Comparison of ENCODE assay signal across 27 cellular contexts in genomic region chr16:79717324-79717848, GRCh38.
A peak's percentile ranks its signal among the peaks of the same experiment; 100 is the strongest.
DNase-seq lines count a peak whose midpoint lies in the region; FAIRE-seq and TF ChIP-seq lines count a peak whose summit lies in the region.
"Had no signal": no experiment of that assay in that cellular context is flagged by ENCODE, and none has a peak within 500 bp of the region (broad histone marks: within the 10 kb centered on the region; RNA-seq: fewer than 3 reads in every experiment).

No MANE protein-coding gene starts in this region.

- intact Hi-C loops in vagina (cut with DNase I), result no loop called here

- H3K27ac ChIP-seq in coronary artery, result peak overlapping the region; percentile 56 to 69
- peak overlapping the region; percentile 41 for H3K27ac ChIP-seq in vagina
- H3K27ac ChIP-seq: foreskin keratinocyte, HL-60, right atrium auricular region had no signal

- H3K36me3 Mint-ChIP-seq in activated naive CD4-positive, alpha-beta T cell treated with anti-CD3 and anti-CD28 coated beads, Interleukin-2, amount 10 ng/mL, durations not matched to agents 7 days and 5 days, result no peaks in the 10 kb centered on the region
- H3K36me3 Mint-ChIP-seq in neural crest cell (ENCODE audit: low read depth), result peaks cover 2% of the 10 kb centered on the region

- no peaks in the 10 kb centered on the region for H3K27me3 ChIP-seq in vagina
- H3K27me3 ChIP-seq: MG63, right atrium auricular region, upper lobe of left lung had no signal

- no peak for TF ChIP-seq POLR2A in vagina (IDR thresholded peaks at IDR 0.05)

- no peak for FAIRE-seq in frontal cortex (lab: Jason Lieb, UNC)
- FAIRE-seq: A204.1, astrocyte had no signal

- TF ChIP-seq CTCF in coronary artery (IDR thresholded peaks at IDR 0.05) (no peak), neural crest cell (conservative IDR thresholded peaks at IDR 0.05) (no peak), vagina (IDR thresholded peaks at IDR 0.05) (no peak)

- CTCF ChIA-PET in activated naive CD4-positive, alpha-beta T cell treated with anti-CD3 and anti-CD28 coated beads, Interleukin-2, amount 10 ng/mL, durations not matched to agents 7 days and 5 days (lab: Charles Lee), result no interaction called here

- peaks cover 3% of the 10 kb centered on the region for H3K9me3 Mint-ChIP-seq in activated naive CD4-positive, alpha-beta T cell treated with anti-CD3 and anti-CD28 coated beads, Interleukin-2, amount 10 ng/mL, durations not matched to agents 7 days and 5 days
- H3K9me3 Mint-ChIP-seq in neural crest cell, result peaks cover 11% of the 10 kb centered on the region
- H3K9me3 Mint-ChIP-seq: activated B cell treated with CpG ODN at 0.5 μM for 24 hours; activated CD8-positive, alpha-beta T cell treated with anti-CD3 and anti-CD28 coated beads for 36 hours; activated naive CD4-positive, alpha-beta T cell treated with anti-CD3 and anti-CD28 coated beads for 36 hours had no signal

- H3K4me3 ChIP-seq in coronary artery, result no peak overlapping the region
- H3K4me3 ChIP-seq in vagina, result no peak overlapping the region
- H3K4me3 ChIP-seq: GM23338, MG63, right atrium auricular region, upper lobe of left lung had no signal

- H3K27ac Mint-ChIP-seq in activated naive CD4-positive, alpha-beta T cell treated with anti-CD3 and anti-CD28 coated beads, Interleukin-2, amount 10 ng/mL, durations not matched to agents 7 days and 5 days, result peak overlapping the region; percentile 70
- peak overlapping the region; percentile 15 for H3K27ac Mint-ChIP-seq in neural crest cell (ENCODE audit: unreplicated experiment)
- H3K27ac Mint-ChIP-seq: activated B cell treated with CpG ODN at 0.5 μM for 24 hours; activated CD8-positive, alpha-beta T cell treated with anti-CD3 and anti-CD28 coated beads for 36 hours; activated naive CD4-positive, alpha-beta T cell treated with anti-CD3 and anti-CD28 coated beads for 36 hours; B cell; GM23338 had no signal

- no peaks in the 10 kb centered on the region for H3K9me3 ChIP-seq in vagina
- H3K9me3 ChIP-seq: MG63, right atrium auricular region, upper lobe of left lung had no signal

- H3K27me3 Mint-ChIP-seq in activated naive CD4-positive, alpha-beta T cell treated with anti-CD3 and anti-CD28 coated beads, Interleukin-2, amount 10 ng/mL, durations not matched to agents 7 days and 5 days, result peaks cover 4% of the 10 kb centered on the region
- no peaks in the 10 kb centered on the region for H3K27me3 Mint-ChIP-seq in neural crest cell (ENCODE audit: low read depth)

- no peak overlapping the region for H3K4me3 Mint-ChIP-seq in activated naive CD4-positive, alpha-beta T cell treated with anti-CD3 and anti-CD28 coated beads, Interleukin-2, amount 10 ng/mL, durations not matched to agents 7 days and 5 days
- no peak overlapping the region for H3K4me3 Mint-ChIP-seq in neural crest cell
- H3K4me3 Mint-ChIP-seq: activated B cell treated with CpG ODN at 0.5 μM for 24 hours; activated CD8-positive, alpha-beta T cell treated with anti-CD3 and anti-CD28 coated beads for 36 hours; activated naive CD4-positive, alpha-beta T cell treated with anti-CD3 and anti-CD28 coated beads for 36 hours; B cell; GM23338; stimulated activated naive CD8-positive, alpha-beta T cell treated with anti-CD3 and anti-CD28 coated beads, Interleukin-15, amount 100 ng/mL, for 72 hours had no signal

- peaks cover 25% of the 10 kb centered on the region for H3K4me1 ChIP-seq in vagina
- H3K4me1 ChIP-seq: foreskin keratinocyte, right atrium auricular region had no signal

- DNase-seq in activated naive CD4-positive, alpha-beta T cell treated with anti-CD3 and anti-CD28 coated beads, Interleukin-2, amount 10 ng/mL, durations not matched to agents 7 days and 5 days, result no peak
- DNase-seq in activated naive CD4-positive, alpha-beta T cell (lab: John Stamatoyannopoulos, UW), result no peak
- DNase-seq in coronary artery (ENCODE audit: low spot score) (no peak), neural crest cell (ENCODE audit: low read depth, low spot score) (no peak), vagina (ENCODE audit: extremely low spot score in 2 of 2) (no peak), frontal cortex (ENCODE audit: low spot score in 2 of 2) (no peak), HT-29 (ENCODE audit: low spot score) (no peak), C1 segment of cervical spinal cord (lab: John Stamatoyannopoulos, UW) (no peak)
- DNase-seq: activated B cell treated with CpG ODN at 0.5 μM for 24 hours; activated CD8-positive, alpha-beta T cell treated with anti-CD3 and anti-CD28 coated beads for 36 hours; activated naive CD4-positive, alpha-beta T cell treated with anti-CD3 and anti-CD28 coated beads for 36 hours; activated T-cell treated with anti-CD3 and anti-CD28 coated beads, Interleukin-2, amount 50 U/mL, for 1 hour; effector CD4-positive, alpha-beta T cell; foreskin keratinocyte; MG63; NCI-H1417 treated with DMSO at 0.1 percent for 48 hours; NCI-H524; occipital lobe; stimulated activated naive CD8-positive, alpha-beta T cell treated with anti-CD3 and anti-CD28 coated beads, Interleukin-15, amount 100 ng/mL, for 72 hours; T-helper 9 cell; upper lobe of left lung had no signal

- peaks cover 13% of the 10 kb centered on the region for H3K4me1 Mint-ChIP-seq in activated naive CD4-positive, alpha-beta T cell treated with anti-CD3 and anti-CD28 coated beads, Interleukin-2, amount 10 ng/mL, durations not matched to agents 7 days and 5 days
- peaks cover 3% of the 10 kb centered on the region for H3K4me1 Mint-ChIP-seq in neural crest cell
- H3K4me1 Mint-ChIP-seq: activated B cell treated with CpG ODN at 0.5 μM for 24 hours; B cell; GM23338; stimulated activated naive CD8-positive, alpha-beta T cell treated with anti-CD3 and anti-CD28 coated beads, Interleukin-15, amount 100 ng/mL, for 72 hours had no signal

- no peaks in the 10 kb centered on the region for H3K36me3 ChIP-seq in vagina
- H3K36me3 ChIP-seq: MG63, right atrium auricular region, upper lobe of left lung had no signal
